ENCODE assay signal across 22 cellular contexts in the genomic region with DNA sequence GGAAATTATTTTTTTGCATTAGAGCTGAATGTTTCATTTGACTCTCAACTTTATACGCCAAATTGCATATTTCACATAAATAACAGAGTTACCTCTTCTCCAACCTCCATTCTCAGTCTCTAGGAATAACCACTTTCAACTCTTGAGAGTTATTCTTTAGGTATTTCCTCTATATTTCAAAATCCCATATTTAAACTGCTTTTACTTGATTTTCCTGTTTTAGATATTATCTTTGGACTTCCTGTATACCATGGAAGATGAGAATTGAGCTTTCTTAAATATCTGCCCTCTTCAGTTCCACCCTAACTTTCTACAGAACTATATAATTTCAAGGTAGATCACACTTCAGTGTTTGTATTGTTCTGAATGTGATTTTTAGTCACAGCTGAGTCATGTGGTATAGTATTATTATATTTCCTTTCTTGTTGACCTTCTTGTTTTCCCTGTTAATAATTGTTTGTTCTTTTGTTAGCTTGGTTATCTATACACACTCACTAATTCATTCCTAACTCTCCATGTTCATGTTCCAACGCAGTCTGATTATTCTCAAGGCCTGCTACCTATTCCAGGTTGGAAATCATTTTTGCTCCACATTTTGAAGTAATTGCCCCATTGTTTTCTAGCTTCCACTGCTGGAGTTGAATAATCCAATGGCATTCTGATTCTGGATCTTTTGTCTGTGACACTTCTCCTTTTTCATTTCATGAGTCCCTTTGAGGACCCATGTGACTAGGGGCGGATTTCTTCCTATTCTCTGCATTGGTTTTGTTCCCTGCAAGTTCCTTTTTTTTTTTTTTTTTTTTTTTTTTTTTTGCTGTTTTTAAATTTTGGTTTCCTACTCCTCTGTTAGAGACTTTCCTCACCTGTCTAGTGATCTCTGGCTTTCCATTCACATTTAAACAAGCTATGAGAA.
DNase-seq lines count a peak whose midpoint lies in the region; ATAC-seq, FAIRE-seq and TF ChIP-seq lines count a peak whose summit lies in the region.
"Had no signal": no experiment of that assay in that cellular context is flagged by ENCODE, and none has a peak within 500 bp of the region (broad histone marks: within the 10 kb centered on the region; RNA-seq: fewer than 3 reads in every experiment).

No MANE protein-coding gene starts in this region.

- H3K9me3 Mint-ChIP-seq in activated T-cell treated with anti-CD3 and anti-CD28 coated beads, Interleukin-2, amount 50 U/mL, for 72 hours, result no peaks in the 10 kb centered on the region
- H3K9me3 Mint-ChIP-seq in activated T-cell treated with anti-CD3 and anti-CD28 coated beads, Interleukin-2, amount 50 U/mL, for 4 hours, result no peaks in the 10 kb centered on the region
- H3K9me3 Mint-ChIP-seq in type B pancreatic cell, result no peaks in the 10 kb centered on the region
- H3K9me3 Mint-ChIP-seq: activated CD4-positive, alpha-beta memory T cell treated with anti-CD3 and anti-CD28 coated beads for 36 hours; CD4-positive, alpha-beta memory T cell; stimulated activated naive B cell treated with anti-CD40 and anti-IgM and Interleukin-4, amounts not matched to agents 10 μg/mL and 1 μg/mL and 100 μg/mL, for 72 hours had no signal

- no peak for ATAC-seq in activated T-cell treated with anti-CD3 and anti-CD28 coated beads, Interleukin-2, amount 50 U/mL, for 72 hours (replicated peaks in 1 of 2)
- ATAC-seq in activated T-cell treated with anti-CD3 and anti-CD28 coated beads, Interleukin-2, amount 50 U/mL, for 4 hours, result no peak
- ATAC-seq: left ventricle myocardium superior; stimulated activated naive B cell treated with anti-CD40 and anti-IgM and Interleukin-4, amounts not matched to agents 10 μg/mL and 1 μg/mL and 100 μg/mL, for 72 hours had no signal

- H3K27me3 ChIP-seq in bronchial epithelial cell (ENCODE audit: control insufficient read depth, insufficient read depth, low read length), result no peaks in the 10 kb centered on the region
- H3K27me3 ChIP-seq: right atrium auricular region, thyroid gland had no signal

- H3K4me3 Mint-ChIP-seq in activated T-cell treated with anti-CD3 and anti-CD28 coated beads, Interleukin-2, amount 50 U/mL, for 72 hours, result no peak overlapping the region
- H3K4me3 Mint-ChIP-seq in activated T-cell treated with anti-CD3 and anti-CD28 coated beads, Interleukin-2, amount 50 U/mL, for 4 hours, result no peak overlapping the region
- no peak overlapping the region for H3K4me3 Mint-ChIP-seq in type B pancreatic cell
- H3K4me3 Mint-ChIP-seq: activated CD4-positive, alpha-beta memory T cell treated with anti-CD3 and anti-CD28 coated beads for 36 hours; stimulated activated naive B cell treated with anti-CD40 and anti-IgM and Interleukin-4, amounts not matched to agents 10 μg/mL and 1 μg/mL and 100 μg/mL, for 72 hours had no signal

- no peak for FAIRE-seq in bronchial epithelial cell (lab: Jason Lieb, UNC)
- FAIRE-seq: TTC549 had no signal

- H3K27ac Mint-ChIP-seq in activated T-cell treated with anti-CD3 and anti-CD28 coated beads, Interleukin-2, amount 50 U/mL, for 72 hours, result peak overlapping the region; percentile 9
- H3K27ac Mint-ChIP-seq in type B pancreatic cell, result peak overlapping the region; percentile 60
- H3K27ac Mint-ChIP-seq: activated CD4-positive, alpha-beta memory T cell treated with anti-CD3 and anti-CD28 coated beads for 36 hours; stimulated activated naive B cell treated with anti-CD40 and anti-IgM and Interleukin-4, amounts not matched to agents 10 μg/mL and 1 μg/mL and 100 μg/mL, for 72 hours had no signal

- no peaks in the 10 kb centered on the region for H3K27me3 Mint-ChIP-seq in activated T-cell treated with anti-CD3 and anti-CD28 coated beads, Interleukin-2, amount 50 U/mL, for 72 hours (ENCODE audit: low read depth)
- no peaks in the 10 kb centered on the region for H3K27me3 Mint-ChIP-seq in activated T-cell treated with anti-CD3 and anti-CD28 coated beads, Interleukin-2, amount 50 U/mL, for 4 hours (ENCODE audit: low read depth)
- no peaks in the 10 kb centered on the region for H3K27me3 Mint-ChIP-seq in type B pancreatic cell
- H3K27me3 Mint-ChIP-seq: activated CD4-positive, alpha-beta memory T cell treated with anti-CD3 and anti-CD28 coated beads for 36 hours; CD4-positive, alpha-beta memory T cell; stimulated activated naive B cell treated with anti-CD40 and anti-IgM and Interleukin-4, amounts not matched to agents 10 μg/mL and 1 μg/mL and 100 μg/mL, for 72 hours had no signal

- H3K36me3 Mint-ChIP-seq in activated T-cell treated with anti-CD3 and anti-CD28 coated beads, Interleukin-2, amount 50 U/mL, for 72 hours (ENCODE audit: insufficient read depth in 2 of 2), result no peaks in the 10 kb centered on the region
- H3K36me3 Mint-ChIP-seq in activated T-cell treated with anti-CD3 and anti-CD28 coated beads, Interleukin-2, amount 50 U/mL, for 4 hours (ENCODE audit: insufficient read depth), result no peaks in the 10 kb centered on the region
- no peaks in the 10 kb centered on the region for H3K36me3 Mint-ChIP-seq in type B pancreatic cell
- H3K36me3 Mint-ChIP-seq: activated CD4-positive, alpha-beta memory T cell treated with anti-CD3 and anti-CD28 coated beads for 36 hours; CD4-positive, alpha-beta memory T cell; stimulated activated naive B cell treated with anti-CD40 and anti-IgM and Interleukin-4, amounts not matched to agents 10 μg/mL and 1 μg/mL and 100 μg/mL, for 72 hours had no signal

- H3K4me3 ChIP-seq in bronchial epithelial cell (ENCODE audit: low read depth, low read length), result no peak overlapping the region
- H3K4me3 ChIP-seq: right atrium auricular region, thyroid gland had no signal

- no peak for TF ChIP-seq CTCF in bronchial epithelial cell (IDR thresholded peaks at IDR 0.05; ENCODE audit: insufficient read depth, low read length, severe bottlenecking)
- no peak for TF ChIP-seq CTCF in type B pancreatic cell (conservative IDR thresholded peaks at IDR 0.05)

- H3K36me3 ChIP-seq in bronchial epithelial cell (ENCODE audit: control insufficient read depth, insufficient read depth, low read length), result no peaks in the 10 kb centered on the region
- H3K36me3 ChIP-seq: right atrium auricular region, thyroid gland had no signal

- DNase-seq in activated T-cell treated with anti-CD3 and anti-CD28 coated beads, Interleukin-2, amount 50 U/mL, for 72 hours, result no peak
- no peak for DNase-seq in activated T-cell treated with anti-CD3 and anti-CD28 coated beads, Interleukin-2, amount 50 U/mL, for 4 hours
- DNase-seq in NOMO-1 treated with DMSO at 0.1 percent for 48 hours (lab: John Stamatoyannopoulos, UW; ENCODE audit: unreplicated experiment), result peak; percentile 92
- DNase-seq in bronchial epithelial cell (ENCODE audit: low read depth), result peak; percentile 74
- DNase-seq in type B pancreatic cell (ENCODE audit: extremely low spot score, unreplicated experiment), result no peak
- DNase-seq in NCI-H2171 (lab: John Stamatoyannopoulos, UW), result no peak
- DNase-seq in amygdala (lab: John Stamatoyannopoulos, UW), result no peak
- DNase-seq in T-helper 1 cell, result no peak
- DNase-seq: activated CD4-positive, alpha-beta memory T cell treated with anti-CD3 and anti-CD28 coated beads for 36 hours; activated naive CD4-positive, alpha-beta T cell treated with anti-CD3 and anti-CD28 coated beads, Interleukin-2, amount 50 U/mL, for 16 hours; activated T-cell treated with anti-CD3 and anti-CD28 coated beads, Interleukin-2, amount 50 U/mL, for 1 hour; CD4-positive, alpha-beta memory T cell; DND-41; left ventricle myocardium superior; NCI-H1930; NCI-H524; SK-N-SH; stimulated activated CD4-positive, alpha-beta T cell treated with anti-CD3 and anti-CD28 coated beads, Interleukin-15, amount 100 ng/mL, for 24 hours; stimulated activated naive B cell treated with anti-CD40 and anti-IgM and Interleukin-4, amounts not matched to agents 10 μg/mL and 1 μg/mL and 100 μg/mL, for 72 hours had no signal

- H3K4me1 Mint-ChIP-seq in activated T-cell treated with anti-CD3 and anti-CD28 coated beads, Interleukin-2, amount 50 U/mL, for 72 hours (ENCODE audit: low read depth), result peaks cover 19% of the 10 kb centered on the region
- H3K4me1 Mint-ChIP-seq in activated T-cell treated with anti-CD3 and anti-CD28 coated beads, Interleukin-2, amount 50 U/mL, for 4 hours (ENCODE audit: low read depth), result peaks cover 29% of the 10 kb centered on the region
- peaks cover 11% of the 10 kb centered on the region for H3K4me1 Mint-ChIP-seq in type B pancreatic cell (ENCODE audit: unreplicated experiment)

Comparison
In these comparisons a context has a peak if more than half of its experiments do, and no peak if none do; other contexts are left out.
1. DNase-seq: peak in NOMO-1 treated with DMSO at 0.1 percent for 48 hours (single experiment) and bronchial epithelial cell (single experiment); none in activated T-cell treated with anti-CD3 and anti-CD28 coated beads, Interleukin-2, amount 50 U/mL, for 72 hours (0 of 2), activated T-cell treated with anti-CD3 and anti-CD28 coated beads, Interleukin-2, amount 50 U/mL, for 4 hours (single experiment), type B pancreatic cell (single experiment), NCI-H2171 (single experiment), amygdala (0 of 56) and T-helper 1 cell (0 of 5).